ENCODE assay signal across 8 cellular contexts in the genomic region with DNA sequence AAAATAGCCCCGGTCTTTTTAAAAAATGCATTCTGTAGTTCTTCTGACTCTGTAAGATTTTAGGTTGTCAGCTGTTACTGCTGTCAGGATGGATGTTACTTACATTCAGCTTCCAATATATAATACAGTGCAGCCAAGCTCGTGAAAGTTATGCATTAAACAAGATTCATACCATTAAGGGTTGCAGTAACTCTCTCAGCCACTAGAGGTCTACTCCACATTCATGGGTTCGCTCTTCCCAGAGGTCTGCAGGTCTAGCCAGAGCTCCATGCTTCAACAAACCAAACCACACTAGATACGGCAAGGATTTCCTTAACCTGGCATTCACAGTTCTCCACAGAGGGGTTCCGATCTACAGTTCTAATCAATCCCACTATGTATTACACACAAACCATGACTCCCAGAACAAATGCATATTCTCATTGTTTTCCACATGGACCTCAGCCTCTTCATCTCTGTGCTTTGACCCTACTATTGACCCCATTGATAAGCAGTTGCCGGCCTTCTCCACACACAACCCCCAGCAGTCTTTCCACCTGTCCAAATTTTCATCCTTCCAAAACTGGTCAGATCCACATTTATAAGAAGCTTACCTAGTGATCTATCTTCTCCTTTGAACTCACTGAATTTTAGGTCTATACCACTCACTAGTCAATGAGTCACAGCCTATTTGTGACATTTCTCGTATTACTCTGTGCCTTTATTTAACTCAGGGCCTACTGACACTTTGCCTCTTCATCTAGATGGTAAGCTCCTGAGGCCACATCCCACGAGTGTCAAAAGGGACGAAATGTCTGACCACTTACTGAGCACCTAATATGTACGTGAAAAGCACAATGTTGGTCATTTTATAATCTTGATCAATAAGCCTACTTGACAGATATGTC. TPM values are rescaled to one million over a fixed set of nuclear protein-coding genes. Genes with fewer than 3 reads are reported as not detected.
A peak's percentile ranks its signal among the peaks of the same experiment; 100 is the strongest.
DNase-seq lines count a peak whose midpoint lies in the region; ATAC-seq, FAIRE-seq and TF ChIP-seq lines count a peak whose summit lies in the region.

No MANE protein-coding gene starts in this region.

- H3K4me3 ChIP-seq in PC-3 (ENCODE audit: low read length) (no peak overlapping the region), prostate gland (no peak overlapping the region)

- TF ChIP-seq CTCF in CD14-positive monocyte (IDR thresholded peaks at IDR 0.05): peak; percentile 85
- TF ChIP-seq CTCF in PC-3 (conservative IDR thresholded peaks at IDR 0.05; ENCODE audit: low read depth, low read length): peak; percentile 62
- peak in 3 of 4 experiments; percentile 29 to 41 (median 35) for TF ChIP-seq CTCF in prostate gland (IDR thresholded peaks at IDR 0.05)

- H3K9me2 ChIP-seq in PC-3 (replicated peaks; ENCODE audit: low read length): no peaks in the 10 kb centered on the region

- H3K4me2 ChIP-seq in PC-3 (ENCODE audit: low read length): no peak overlapping the region

- TF ChIP-seq POLR2A in GM12891 (IDR thresholded peaks at IDR 0.05; ENCODE audit: low read depth, low read length) (no peak), erythroblast (IDR thresholded peaks at IDR 0.05; ENCODE audit: low read length) (no peak), prostate gland (IDR thresholded peaks at IDR 0.05) (no peak)

- 95% methylated on average over 10 of the region's 10 CpGs for WGBS in prostate gland

- no peak overlapping the region for H3K9ac ChIP-seq in PC-3 (ENCODE audit: low read length)

- POLR2A ChIA-PET in PC-3 (lab: Charles Lee; ENCODE audit: unreplicated experiment): no interaction called here

- FAIRE-seq in GM12891 (lab: Jason Lieb, UNC): peak; percentile 75

- no peaks in the 10 kb centered on the region for H3K79me2 ChIP-seq in PC-3 (ENCODE audit: low read length)

- no peaks in the 10 kb centered on the region for H3K36me3 Mint-ChIP-seq in CD14-positive monocyte
- no peaks in the 10 kb centered on the region for H3K36me3 Mint-ChIP-seq in activated naive CD8-positive, alpha-beta T cell treated with anti-CD3 and anti-CD28 coated beads for 36 hours

- no peaks in the 10 kb centered on the region for H3K9me3 ChIP-seq in PC-3 (ENCODE audit: low read length)
- H3K9me3 ChIP-seq in prostate gland: no peaks in the 10 kb centered on the region

- ATAC-seq in PC-3 (peak; percentile 31; the same call in 1 of the 2 replicates), HG03175 (IDR thresholded peaks at IDR 0.05; ENCODE audit: unreplicated experiment) (no peak), HG03432 (IDR thresholded peaks at IDR 0.05; ENCODE audit: unreplicated experiment) (no peak)

- no peak overlapping the region for H2AFZ ChIP-seq in PC-3 (ENCODE audit: low read length)

- H3K27me3 ChIP-seq in PC-3 (ENCODE audit: low read length): peaks cover 26% of the 10 kb centered on the region
- no peaks in the 10 kb centered on the region for H3K27me3 ChIP-seq in prostate gland (replicated peaks; ENCODE audit: insufficient read depth)

- H4K20me1 ChIP-seq in PC-3 (ENCODE audit: low read length): no peaks in the 10 kb centered on the region

- CTCF ChIA-PET in PC-3 (lab: Charles Lee): interaction anchor here (1.2 kb wide), 1 partner anchor 639 kb away, joined by 6 read pairs; no protein-coding TSS in a partner anchor

- H3F3A ChIP-seq in PC-3 (ENCODE audit: low read length, unreplicated experiment): no peaks in the 10 kb centered on the region

- H3K4me1 ChIP-seq in PC-3 (ENCODE audit: insufficient read depth, low read length): no peaks in the 10 kb centered on the region
- no peaks in the 10 kb centered on the region for H3K4me1 ChIP-seq in prostate gland (replicated peaks)

- H3K9me3 Mint-ChIP-seq in CD14-positive monocyte: no peaks in the 10 kb centered on the region
- H3K9me3 Mint-ChIP-seq in activated naive CD8-positive, alpha-beta T cell treated with anti-CD3 and anti-CD28 coated beads for 36 hours: no peaks in the 10 kb centered on the region

- H3K27ac Mint-ChIP-seq in CD14-positive monocyte: no peak overlapping the region
- H3K27ac Mint-ChIP-seq in activated naive CD8-positive, alpha-beta T cell treated with anti-CD3 and anti-CD28 coated beads for 36 hours: no peak overlapping the region

- H3K4me3 Mint-ChIP-seq in CD14-positive monocyte: no peak overlapping the region
- H3K4me3 Mint-ChIP-seq in activated naive CD8-positive, alpha-beta T cell treated with anti-CD3 and anti-CD28 coated beads for 36 hours: no peak overlapping the region

- intact Hi-C loops in CD14-positive monocyte (cut with micrococcal nuclease) (no loop called here), PC-3 (cut with micrococcal nuclease) (no loop called here), prostate gland (cut with DNase I) (no loop called here)

- H3K27me3 Mint-ChIP-seq in CD14-positive monocyte (ENCODE audit: low read depth in 3 of 3): peaks cover 0 to 5% (median 1%) of the 10 kb centered on the region in 3 donors
- H3K27me3 Mint-ChIP-seq in activated naive CD8-positive, alpha-beta T cell treated with anti-CD3 and anti-CD28 coated beads for 36 hours: peaks cover 4% of the 10 kb centered on the region

- no peaks in the 10 kb centered on the region for H3K4me1 Mint-ChIP-seq in CD14-positive monocyte
- no peaks in the 10 kb centered on the region for H3K4me1 Mint-ChIP-seq in activated naive CD8-positive, alpha-beta T cell treated with anti-CD3 and anti-CD28 coated beads for 36 hours

- H3K36me3 ChIP-seq in PC-3 (ENCODE audit: low read depth, low read length): no peaks in the 10 kb centered on the region
- no peaks in the 10 kb centered on the region for H3K36me3 ChIP-seq in prostate gland

- DNase-seq in CD14-positive monocyte (ENCODE audit: low spot score) (no peak), GM12891 (ENCODE audit: insufficient read length, low spot score) (peak; percentile 5), PC-3 (peak; percentile 60), erythroblast (lab: John Stamatoyannopoulos, UW) (peak; percentile 21 to 57), prostate gland (ENCODE audit: low spot score) (no peak)
- DNase-seq in activated naive CD8-positive, alpha-beta T cell treated with anti-CD3 and anti-CD28 coated beads for 36 hours: no peak

- H3K27ac ChIP-seq in PC-3 (ENCODE audit: low read length): no peak overlapping the region
- no peak overlapping the region for H3K27ac ChIP-seq in prostate gland

- no TSS peak for BruUV-seq in PC-3 (replicated peaks; lab: Mats Ljungman, UMichigan)

TF ChIP-seq in GM12891, 5 proteins besides CTCF, POLR2A, EP300 and RAD21:
- TF ChIP-seq POU2F2 (IDR thresholded peaks at IDR 0.05; ENCODE audit: low read depth, low read length) (no peak), TAF1 (IDR thresholded peaks at IDR 0.05; ENCODE audit: low read depth, low read length) (no peak), PAX5 (IDR thresholded peaks at IDR 0.05; ENCODE audit: insufficient read depth, low read length, severe bottlenecking) (no peak), POLR2AphosphoS5 (IDR thresholded peaks at IDR 0.05; ENCODE audit: low read depth, low read length) (no peak), SPI1 (IDR thresholded peaks at IDR 0.05; ENCODE audit: low read depth, low read length) (no peak)

RNA-seq across cellular contexts. Expression of gene RORA, which starts 33.7 kb away (rescaled TPM):
- under 1 TPM; 0.23 to 0.31 TPM for polyA plus RNA-seq in CD14-positive monocyte
- 2.2 TPM for polyA plus RNA-seq in GM12891 (2012; ENCODE audit: low read depth, missing spikeins)
- total RNA-seq in PC-3 (2014; rRNA removed): 0.06 and 0.07 TPM in 2 replicates
- total RNA-seq in prostate gland: 10 to 100 TPM; 12.3 to 99.7 TPM
- total RNA-seq in activated naive CD8-positive, alpha-beta T cell treated with anti-CD3 and anti-CD28 coated beads for 36 hours: 10 to 100 TPM; 12.2 to 12.7 TPM

Comparison
In these comparisons a context has a peak if more than half of its experiments do, and no peak if none do; other contexts are left out.
1. DNase-seq: peak in GM12891 (single experiment), PC-3 (single experiment) and erythroblast (2 of 2); none in CD14-positive monocyte (single experiment), prostate gland (single experiment) and activated naive CD8-positive, alpha-beta T cell treated with anti-CD3 and anti-CD28 coated beads for 36 hours (single experiment).
2. CTCF ChIP-seq: peak in every context shown above with its lines; median percentile 85 in CD14-positive monocyte; 62 in PC-3; 35 in prostate gland.
3. RNA of gene RORA, which starts 33.7 kb away (total RNA-seq): 12.3 to 99.7 TPM in prostate gland and 12.2 to 12.7 TPM in activated naive CD8-positive, alpha-beta T cell treated with anti-CD3 and anti-CD28 coated beads for 36 hours; 0.06 to 0.07 TPM in PC-3; every median in the first group is over 10 times any median in the second.